Comparison of ENCODE assay signal across 9 cellular contexts in genomic region chr1:201361652-201362504, GRCh38. TPM values are rescaled to one million over a fixed set of nuclear protein-coding genes. Genes with fewer than 3 reads are reported as not detected.
A peak's percentile ranks its signal among the peaks of the same experiment; 100 is the strongest.
DNase-seq lines count a peak whose midpoint lies in the region; ATAC-seq, FAIRE-seq and TF ChIP-seq lines count a peak whose summit lies in the region.
"Had no signal": no experiment of that assay in that cellular context is flagged by ENCODE, and none has a peak within 500 bp of the region (broad histone marks: within the 10 kb centered on the region; RNA-seq: fewer than 3 reads in every experiment).

No MANE protein-coding gene starts in this region.

- intact Hi-C loops in heart left ventricle (cut with DNase I), result loop anchor here (1.0 to 5.0 kb wide), 5 partner anchors 106 to 110 kb away; no protein-coding TSS in a partner anchor

- peaks cover 0 to 83% (median 54%) of the 10 kb centered on the region in 9 donors for H3K36me3 ChIP-seq in heart left ventricle
- no peaks in the 10 kb centered on the region for H3K36me3 ChIP-seq in small intestine (ENCODE audit: control insufficient read depth in 2 of 2, insufficient read depth in 2 of 2, low read length in 2 of 2)

- peak overlapping the region in 5 of 12 donors; percentile 30 to 58 (median 48) for H3K27ac ChIP-seq in heart left ventricle
- H3K27ac ChIP-seq in small intestine (ENCODE audit: low read depth in 1 of 2, low read length in 1 of 2), result no peak overlapping the region

- WGBS in heart left ventricle, 4 donors, result 42 to 45% (median 43%) methylated on average over 10 of the region's 10 CpGs
- WGBS in small intestine, 3 donors, result 37 to 46% (median 38%) methylated on average over 10 of the region's 10 CpGs

- ATAC-seq in activated T-cell treated with anti-CD3 and anti-CD28 coated beads, Interleukin-2, amount 50 U/mL, for 72 hours (replicated peaks in 1 of 2), result peak; percentile 38 to 39
- peak in 2 of 4 donors; percentile 2 to 10 for ATAC-seq in heart left ventricle
- ATAC-seq in GM19351 (IDR thresholded peaks at IDR 0.05; ENCODE audit: unreplicated experiment), result no peak

- H3K27me3 ChIP-seq in heart left ventricle, result no peaks in the 10 kb centered on the region
- no peaks in the 10 kb centered on the region for H3K27me3 ChIP-seq in small intestine (ENCODE audit: control insufficient read depth in 2 of 2, insufficient read depth in 2 of 2, low read length in 2 of 2)

- TF ChIP-seq POLR2A in heart left ventricle (IDR thresholded peaks at IDR 0.05), result peak in 1 of 2 donors; percentile 30

- TF ChIP-seq CTCF in heart left ventricle (IDR thresholded peaks at IDR 0.05), result peak; percentile 56 to 77 (median 71)

- H3K9me3 Mint-ChIP-seq in activated T-cell treated with anti-CD3 and anti-CD28 coated beads, Interleukin-2, amount 50 U/mL, for 72 hours, result no peaks in the 10 kb centered on the region

- H3K36me3 Mint-ChIP-seq in activated T-cell treated with anti-CD3 and anti-CD28 coated beads, Interleukin-2, amount 50 U/mL, for 72 hours (ENCODE audit: insufficient read depth in 2 of 2), result no peaks in the 10 kb centered on the region

- H3K4me3 ChIP-seq in heart left ventricle, result no peak overlapping the region
- H3K4me3 ChIP-seq in small intestine (ENCODE audit: low read depth in 1 of 2, low read length in 2 of 2), result no peak overlapping the region

- H3K9me3 ChIP-seq in heart left ventricle (no peaks in the 10 kb centered on the region), small intestine (ENCODE audit: control insufficient read depth, low read depth) (no peaks in the 10 kb centered on the region)

- H3K4me3 Mint-ChIP-seq in activated T-cell treated with anti-CD3 and anti-CD28 coated beads, Interleukin-2, amount 50 U/mL, for 72 hours, result no peak overlapping the region

- H3K4me1 ChIP-seq in heart left ventricle (peaks cover 0 to 21% (median 3%) of the 10 kb centered on the region in 12 donors), small intestine (ENCODE audit: control insufficient read depth in 2 of 2, insufficient read depth in 1 of 2, low read depth in 1 of 2, low read length in 1 of 2) (no peaks in the 10 kb centered on the region)

- no peak overlapping the region for H3K27ac Mint-ChIP-seq in activated T-cell treated with anti-CD3 and anti-CD28 coated beads, Interleukin-2, amount 50 U/mL, for 72 hours

- peak; percentile 50 for DNase-seq in stimulated activated CD4-positive, alpha-beta T cell treated with anti-CD3 and anti-CD28 coated beads, Interleukin-15, amount 100 ng/mL, for 24 hours
- no peak for DNase-seq in stimulated activated CD4-positive, alpha-beta T cell treated with anti-CD3 and anti-CD28 coated beads, Interleukin-12 subunit alpha, Interleukin-12 subunit beta, amount 100 ng/mL, for 4 hours
- DNase-seq in NCI-H1092 (lab: John Stamatoyannopoulos, UW) (peak; percentile 36), heart left ventricle (peak in 3 of 5 donors; percentile 51 to 57 (median 56)), small intestine (peak; percentile 38), NCI-H2107 (lab: John Stamatoyannopoulos, UW) (no peak)
- DNase-seq in activated T-cell treated with anti-CD3 and anti-CD28 coated beads, Interleukin-2, amount 50 U/mL, for 72 hours, result peak; percentile 33 to 41

- H3K4me1 Mint-ChIP-seq in activated T-cell treated with anti-CD3 and anti-CD28 coated beads, Interleukin-2, amount 50 U/mL, for 72 hours (ENCODE audit: low read depth), result no peaks in the 10 kb centered on the region

- no peaks in the 10 kb centered on the region for H3K27me3 Mint-ChIP-seq in activated T-cell treated with anti-CD3 and anti-CD28 coated beads, Interleukin-2, amount 50 U/mL, for 72 hours (ENCODE audit: low read depth)

- no peak for FAIRE-seq in small intestine (lab: Jason Lieb, UNC)
- FAIRE-seq: colon had no signal

RNA-seq across cellular contexts. Expression of gene TNNT2, which starts 15.6 kb away (rescaled TPM):
- total RNA-seq in activated T-cell treated with anti-CD3 and anti-CD28 coated beads, Interleukin-2, amount 50 U/mL, for 72 hours, result not detected
- total RNA-seq in heart left ventricle, result 1,000 to 10,000 TPM; 5,987 to 9,948 (median 7,621) TPM
- polyA plus RNA-seq in heart left ventricle (over 10,000 TPM in 1 of 2 donors, 1,000 to 10,000 TPM in 1; 9,964 to 28,496 TPM), small intestine (10 to 100 TPM in 1 of 3 donors, 1 to 10 TPM in 1, under 1 TPM in 1; 0.78 to 86.7 (median 4.0) TPM)

RNA-seq across cellular contexts. Expression of gene LAD1, which starts 37.2 kb away (rescaled TPM):
- not detected for total RNA-seq in activated T-cell treated with anti-CD3 and anti-CD28 coated beads, Interleukin-2, amount 50 U/mL, for 72 hours
- 10 to 100 TPM in 2 of 9 donors, 1 to 10 TPM in 7; 2.0 to 99.2 (median 6.4) TPM for total RNA-seq in heart left ventricle
- polyA plus RNA-seq in heart left ventricle (10 to 100 TPM in 1 of 2 donors, 1 to 10 TPM in 1; 6.9 to 49.3 TPM), small intestine (100 to 1,000 TPM; 108 to 131 (median 130) TPM)

RNA-seq across cellular contexts. Expression of gene TNNI1, which starts 59.7 kb away (rescaled TPM):
- total RNA-seq in activated T-cell treated with anti-CD3 and anti-CD28 coated beads, Interleukin-2, amount 50 U/mL, for 72 hours, result not detected
- 10 to 100 TPM in 3 of 9 donors, 1 to 10 TPM in 6; 1.6 to 64.5 (median 8.1) TPM for total RNA-seq in heart left ventricle
- polyA plus RNA-seq in heart left ventricle, result 10 to 100 TPM; 25.0 to 27.9 TPM
- polyA plus RNA-seq in small intestine, result 1 to 10 TPM in 2 of 3 donors, under 1 TPM in 1; 0.01 to 5.8 (median 3.2) TPM

Comparison
In these comparisons a context has a peak if more than half of its experiments do, and no peak if none do; other contexts are left out.
1. DNase-seq: peak in stimulated activated CD4-positive, alpha-beta T cell treated with anti-CD3 and anti-CD28 coated beads, Interleukin-15, amount 100 ng/mL, for 24 hours (single experiment), NCI-H1092 (single experiment), activated T-cell treated with anti-CD3 and anti-CD28 coated beads, Interleukin-2, amount 50 U/mL, for 72 hours (2 of 2), heart left ventricle (3 of 5) and small intestine (single experiment); none in stimulated activated CD4-positive, alpha-beta T cell treated with anti-CD3 and anti-CD28 coated beads, Interleukin-12 subunit alpha, Interleukin-12 subunit beta, amount 100 ng/mL, for 4 hours (single experiment) and NCI-H2107 (single experiment).
2. RNA of gene TNNT2, which starts 15.6 kb away (total RNA-seq): 5,987 to 9,948 TPM in heart left ventricle; not detected in activated T-cell treated with anti-CD3 and anti-CD28 coated beads, Interleukin-2, amount 50 U/mL, for 72 hours; every median in the first group is over 1,000 times any median in the second.